In the genomic region with DNA sequence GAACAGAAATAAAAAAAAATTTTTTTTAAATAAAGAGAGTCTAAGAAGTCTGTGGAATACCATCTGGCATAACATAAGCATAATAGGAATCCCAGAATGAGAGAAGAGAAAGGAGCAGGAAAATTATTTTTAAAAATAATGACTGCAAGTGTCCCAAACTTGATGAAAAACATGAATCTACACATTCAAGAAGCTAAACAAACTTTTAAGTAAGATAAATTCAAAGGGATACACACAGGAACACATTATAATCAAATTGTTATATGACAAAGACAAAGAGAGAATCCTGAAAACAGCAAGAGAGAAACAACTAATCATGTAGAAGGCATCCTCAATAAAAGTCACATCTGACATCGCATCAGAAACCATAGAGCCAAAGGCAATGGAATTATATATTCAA, we compare ENCODE assay signal across 23 cellular contexts.
"Had no signal": no experiment of that assay in that cellular context is flagged by ENCODE, and none has a peak within 500 bp of the region (broad histone marks: within the 10 kb centered on the region; RNA-seq: fewer than 3 reads in every experiment).

No MANE protein-coding gene starts in this region.

- H3K9me3 ChIP-seq: gastroesophageal sphincter, prostate gland, testis, upper lobe of right lung, uterus had no signal

- H3K36me3 ChIP-seq: left lung, prostate gland, right atrium auricular region, upper lobe of right lung had no signal

- H3K4me3 Mint-ChIP-seq: nephron progenitor cell; stimulated activated memory B cell treated with anti-CD40 and anti-IgM and Interleukin-4, amounts not matched to agents 10 μg/mL and 1 μg/mL and 100 μg/mL, for 72 hours had no signal

- H3K4me2 ChIP-seq: hepatocyte had no signal

- H3K27me3 ChIP-seq: dorsolateral prefrontal cortex, foreskin keratinocyte, gastroesophageal sphincter, heart left ventricle, hepatocyte, left lung, right atrium auricular region, testis, tibial nerve, upper lobe of right lung, uterus had no signal

- H3K27ac ChIP-seq: gastroesophageal sphincter, heart left ventricle, prostate gland, right atrium auricular region, testis, upper lobe of right lung, uterus had no signal

- H2AFZ ChIP-seq: hepatocyte had no signal

- DNase-seq: dorsolateral prefrontal cortex; effector CD4-positive, alpha-beta T cell; foreskin keratinocyte; heart left ventricle; left cardiac atrium; left lung; mesenchymal stem cell; nephron progenitor cell; nucleus accumbens; stimulated activated CD4-positive, alpha-beta T cell treated with anti-CD3 and anti-CD28 coated beads, Interleukin-2, amount 100 ng/mL, for 24 hours; stimulated activated CD4-positive, alpha-beta T cell treated with anti-CD3 and anti-CD28 coated beads, Interleukin-4, amount 100 ng/mL, for 4 hours; stimulated activated naive CD8-positive, alpha-beta T cell treated with anti-CD3 and anti-CD28 coated beads, Interleukin-15, Interleukin-2, amounts not matched to agents 100 U/mL and 50 U/mL, for 24 hours; substantia nigra; testis; upper lobe of right lung; uterus had no signal

- H3K27me3 Mint-ChIP-seq: naive thymus-derived CD8-positive, alpha-beta T cell; stimulated activated memory B cell treated with anti-CD40 and anti-IgM and Interleukin-4, amounts not matched to agents 10 μg/mL and 1 μg/mL and 100 μg/mL, for 72 hours had no signal

- H3K4me3 ChIP-seq: dorsolateral prefrontal cortex, gastroesophageal sphincter, heart left ventricle, hepatocyte, left lung, prostate gland, right atrium auricular region, testis, tibial nerve, upper lobe of right lung, uterus had no signal

- H3K27ac Mint-ChIP-seq: nephron progenitor cell had no signal
